18 cellular contexts compared by ENCODE assay signal in the genomic region with DNA sequence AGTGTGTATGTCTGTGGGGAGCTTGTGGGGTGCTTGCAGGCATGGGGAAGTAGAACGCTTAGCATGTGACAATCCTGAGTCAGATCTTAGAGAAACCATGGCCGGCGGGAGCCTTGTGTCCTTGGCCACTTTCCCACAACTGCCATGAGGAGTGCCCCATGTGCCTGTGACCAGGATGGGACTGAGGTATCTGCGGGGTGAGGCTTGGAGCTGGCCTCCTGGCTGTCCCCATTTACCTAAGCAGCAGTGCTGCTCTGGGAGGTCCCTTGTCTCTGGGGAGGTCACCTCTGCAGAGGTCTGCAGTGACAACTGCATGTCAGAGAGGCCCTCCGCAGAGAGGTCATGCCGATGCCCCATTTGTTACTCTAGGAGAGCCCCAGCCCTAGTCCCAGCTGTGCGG. TPM values are rescaled to one million over a fixed set of nuclear protein-coding genes. Genes with fewer than 3 reads are reported as not detected.
A peak's percentile ranks its signal among the peaks of the same experiment; 100 is the strongest.
DNase-seq lines count a peak whose midpoint lies in the region; ATAC-seq, FAIRE-seq and TF ChIP-seq lines count a peak whose summit lies in the region.
"Had no signal": no experiment of that assay in that cellular context is flagged by ENCODE, and none has a peak within 500 bp of the region (broad histone marks: within the 10 kb centered on the region; RNA-seq: fewer than 3 reads in every experiment).

No MANE protein-coding gene starts in this region.

- H3K27ac ChIP-seq in trophoblast cell (ENCODE audit: low read depth, low read length) = no peak overlapping the region
- no peak overlapping the region for H3K27ac ChIP-seq in naive thymus-derived CD4-positive, alpha-beta T cell (ENCODE audit: low read depth, low read length)
- H3K27ac ChIP-seq in tibial artery = no peak overlapping the region
- H3K27ac ChIP-seq: BLaER1 treated with 17β-estradiol and CSF1 and Interleukin-3, amounts not matched to agents 10 nM and 100 nM had no signal

- no peak overlapping the region for H2AK5ac ChIP-seq in trophoblast cell (ENCODE audit: low read length)

- peaks cover 4% of the 10 kb centered on the region for H3K36me3 Mint-ChIP-seq in glutamatergic neuron (ENCODE audit: unreplicated experiment)
- H3K36me3 Mint-ChIP-seq in naive thymus-derived CD4-positive, alpha-beta T cell = peaks cover 0 to 8% (median 0%) of the 10 kb centered on the region in 5 donors

- no peaks in the 10 kb centered on the region for H3K27me3 ChIP-seq in NT2/D1 (ENCODE audit: insufficient read depth, insufficient read length)
- no peaks in the 10 kb centered on the region for H3K27me3 ChIP-seq in trophoblast cell (ENCODE audit: insufficient read depth, low read length)
- peaks cover 3 to 4% of the 10 kb centered on the region in 2 donors for H3K27me3 ChIP-seq in naive thymus-derived CD4-positive, alpha-beta T cell (ENCODE audit: control insufficient read depth in 2 of 2, insufficient read depth in 2 of 2, low read length in 2 of 2)
- peaks cover 0 to 28% of the 10 kb centered on the region in 2 donors for H3K27me3 ChIP-seq in tibial artery
- H3K27me3 ChIP-seq: BLaER1 treated with 17β-estradiol and CSF1 and Interleukin-3, amounts not matched to agents 10 nM and 100 nM had no signal

- H3K9me3 ChIP-seq in NT2/D1 (ENCODE audit: insufficient read depth, low read length) (no peaks in the 10 kb centered on the region; the same call in 1 of the 2 replicates), trophoblast cell (ENCODE audit: insufficient read depth, low read depth, low read length) (peaks cover 3% of the 10 kb centered on the region), tibial artery (no peaks in the 10 kb centered on the region)
- H3K9me3 ChIP-seq in naive thymus-derived CD4-positive, alpha-beta T cell (ENCODE audit: control insufficient read depth in 2 of 3, low read length in 3 of 3) = no peaks in the 10 kb centered on the region

- intact Hi-C loops in naive thymus-derived CD4-positive, alpha-beta T cell (cut with micrococcal nuclease) = no loop called here
- intact Hi-C loops in tibial artery (cut with DNase I; ENCODE audit: low total_unique reads) = no loop called here

- H3K36me3 ChIP-seq in NT2/D1 (ENCODE audit: insufficient read depth, insufficient read length, low read length) (no peaks in the 10 kb centered on the region), trophoblast cell (ENCODE audit: control insufficient read depth in 1 of 2, insufficient read depth in 2 of 2, low read length in 2 of 2) (no peaks in the 10 kb centered on the region), tibial artery (no peaks in the 10 kb centered on the region)
- no peaks in the 10 kb centered on the region for H3K36me3 ChIP-seq in naive thymus-derived CD4-positive, alpha-beta T cell (ENCODE audit: control insufficient read depth in 2 of 3, insufficient read depth in 3 of 3, low read length in 3 of 3)
- H3K36me3 ChIP-seq: BLaER1 treated with 17β-estradiol and CSF1 and Interleukin-3, amounts not matched to agents 10 nM and 100 nM had no signal

- no peak overlapping the region for H2BK120ac ChIP-seq in trophoblast cell (ENCODE audit: insufficient read depth, low read length, poor library complexity)

- FAIRE-seq in HTR-8/SVneo (lab: Jason Lieb, UNC) = no peak
- FAIRE-seq: GM12878, GM18507, GM19239 had no signal

- H4K91ac ChIP-seq in trophoblast cell (ENCODE audit: low read depth, low read length) = no peak overlapping the region

- no peak overlapping the region for H3K14ac ChIP-seq in trophoblast cell (ENCODE audit: low read length)

- POLR2A ChIA-PET in naive thymus-derived CD4-positive, alpha-beta T cell (lab: Charles Lee) = no interaction called here

- no peak overlapping the region for H4K8ac ChIP-seq in trophoblast cell (ENCODE audit: low read depth, low read length)

- no peak for ATAC-seq in naive thymus-derived CD4-positive, alpha-beta T cell
- ATAC-seq: GM12878 had no signal

- peak overlapping the region; percentile 75 for H3K4me3 Mint-ChIP-seq in glutamatergic neuron (ENCODE audit: unreplicated experiment)
- no peak overlapping the region for H3K4me3 Mint-ChIP-seq in naive thymus-derived CD4-positive, alpha-beta T cell
- H3K4me3 Mint-ChIP-seq: CD4-positive, alpha-beta T cell; HFFc6 had no signal

- no peaks in the 10 kb centered on the region for H3K79me2 ChIP-seq in trophoblast cell (ENCODE audit: control insufficient read depth, insufficient read depth, low read length, poor library complexity)

- no peak overlapping the region for H4K12ac ChIP-seq in trophoblast cell (ENCODE audit: low read depth, low read length)

- H3K4me3 ChIP-seq in NT2/D1 (ENCODE audit: insufficient read length, low read depth) (no peak overlapping the region), trophoblast cell (ENCODE audit: low read depth, low read length) (no peak overlapping the region), tibial artery (no peak overlapping the region)
- no peak overlapping the region for H3K4me3 ChIP-seq in naive thymus-derived CD4-positive, alpha-beta T cell (ENCODE audit: low read length)
- H3K4me3 ChIP-seq: BLaER1 treated with 17β-estradiol and CSF1 and Interleukin-3, amounts not matched to agents 10 nM and 100 nM; GM12878 had no signal

- no peak overlapping the region for H3K4ac ChIP-seq in trophoblast cell (ENCODE audit: low read depth, low read length)

- H2BK5ac ChIP-seq in trophoblast cell (ENCODE audit: low read depth, low read length, poor library complexity) = no peak overlapping the region

- H3K9me3 Mint-ChIP-seq in glutamatergic neuron (ENCODE audit: unreplicated experiment) = peaks cover 4% of the 10 kb centered on the region
- peaks cover 0 to 7% (median 0%) of the 10 kb centered on the region in 11 donors for H3K9me3 Mint-ChIP-seq in naive thymus-derived CD4-positive, alpha-beta T cell
- H3K9me3 Mint-ChIP-seq: CD4-positive, alpha-beta T cell; HFFc6 had no signal

- TF ChIP-seq CTCF in glutamatergic neuron (IDR thresholded peaks at IDR 0.05; ENCODE audit: partially characterized antibody, unreplicated experiment) (no peak), tibial artery (IDR thresholded peaks at IDR 0.05) (no peak)

- H3K23ac ChIP-seq in trophoblast cell (ENCODE audit: low read length) = peak overlapping the region; percentile 28

- DNase-seq in NCI-H2171 treated with DMSO at 0.1 percent for 48 hours (lab: John Stamatoyannopoulos, UW) (peak; percentile 48), NCI-H2171 (lab: John Stamatoyannopoulos, UW) (no peak), NT2/D1 (ENCODE audit: low read depth, low spot score) (no peak), glutamatergic neuron (no peak), trophoblast cell (no peak), HTR-8/SVneo (ENCODE audit: insufficient read length, low spot score) (no peak), tibial artery (no peak)
- no peak for DNase-seq in naive thymus-derived CD4-positive, alpha-beta T cell
- DNase-seq: 8988T; CD4-positive, alpha-beta T cell; DMS79; HCEC 1CT; HFFc6 had no signal

- H3K27ac Mint-ChIP-seq in glutamatergic neuron (ENCODE audit: unreplicated experiment) = peak overlapping the region; percentile 80
- H3K27ac Mint-ChIP-seq in naive thymus-derived CD4-positive, alpha-beta T cell = no peak overlapping the region
- H3K27ac Mint-ChIP-seq: CD4-positive, alpha-beta T cell; HFFc6 had no signal

- H2BK12ac ChIP-seq in trophoblast cell (ENCODE audit: low read length) = no peak overlapping the region

- WGBS in trophoblast cell (ENCODE audit: extremely low coverage, insufficient coverage, insufficient read length) = no CpG with 5 or more reads among the region's 7 CpGs

- H3K4me1 ChIP-seq in NT2/D1 (ENCODE audit: insufficient read depth, insufficient read length) = peaks cover 24% of the 10 kb centered on the region
- H3K4me1 ChIP-seq in trophoblast cell (ENCODE audit: control insufficient read depth in 1 of 2, insufficient read depth in 2 of 2, low read length in 2 of 2) = peaks cover 9 to 10% of the 10 kb centered on the region in 2 experiments
- no peaks in the 10 kb centered on the region for H3K4me1 ChIP-seq in naive thymus-derived CD4-positive, alpha-beta T cell (ENCODE audit: control insufficient read depth in 2 of 2, insufficient read depth in 2 of 2, low read length in 2 of 2)
- no peaks in the 10 kb centered on the region for H3K4me1 ChIP-seq in tibial artery

- H3K4me2 ChIP-seq in trophoblast cell (ENCODE audit: low read length) = no peak overlapping the region

- peaks cover 33% of the 10 kb centered on the region for H3K4me1 Mint-ChIP-seq in glutamatergic neuron (ENCODE audit: low read depth, unreplicated experiment)
- H3K4me1 Mint-ChIP-seq in naive thymus-derived CD4-positive, alpha-beta T cell = peaks cover 2 to 19% (median 6%) of the 10 kb centered on the region in 7 donors

- H3K9ac ChIP-seq in NT2/D1 (ENCODE audit: insufficient read length, low read depth) (peak overlapping the region; percentile 28), trophoblast cell (ENCODE audit: low read length) (no peak overlapping the region)
- H3K9ac ChIP-seq: BLaER1 treated with 17β-estradiol and CSF1 and Interleukin-3, amounts not matched to agents 10 nM and 100 nM had no signal

- no peak overlapping the region for H2AFZ ChIP-seq in trophoblast cell (ENCODE audit: insufficient read depth, low read length, poor library complexity)

- CTCF ChIA-PET in naive thymus-derived CD4-positive, alpha-beta T cell (lab: Charles Lee) = interaction anchor here (0.6 kb wide), 1 partner anchor 1329 kb away, joined by 3 read pairs; no protein-coding TSS in a partner anchor

- no peaks in the 10 kb centered on the region for H3K79me1 ChIP-seq in trophoblast cell (ENCODE audit: low read length)

- peaks cover 2% of the 10 kb centered on the region for H3K27me3 Mint-ChIP-seq in glutamatergic neuron (ENCODE audit: unreplicated experiment)
- peaks cover 7 to 44% (median 25%) of the 10 kb centered on the region in 5 donors for H3K27me3 Mint-ChIP-seq in naive thymus-derived CD4-positive, alpha-beta T cell

- no peak overlapping the region for H3K18ac ChIP-seq in trophoblast cell (ENCODE audit: low read length)

RNA-seq across cellular contexts. Expression of a gene that starts 23.5 kb away (rescaled TPM):
- not detected for total RNA-seq in glutamatergic neuron (ENCODE audit: unreplicated experiment)
- polyA plus RNA-seq in trophoblast cell (2013) = 0.03 and 0.04 TPM in 2 replicates
- total RNA-seq in naive thymus-derived CD4-positive, alpha-beta T cell = not detected
- polyA plus RNA-seq in naive thymus-derived CD4-positive, alpha-beta T cell = not detected
- total RNA-seq: CD4-positive, alpha-beta T cell; H4 had no signal
